Comparison of ENCODE assay signal across 17 cellular contexts in the genomic region with DNA sequence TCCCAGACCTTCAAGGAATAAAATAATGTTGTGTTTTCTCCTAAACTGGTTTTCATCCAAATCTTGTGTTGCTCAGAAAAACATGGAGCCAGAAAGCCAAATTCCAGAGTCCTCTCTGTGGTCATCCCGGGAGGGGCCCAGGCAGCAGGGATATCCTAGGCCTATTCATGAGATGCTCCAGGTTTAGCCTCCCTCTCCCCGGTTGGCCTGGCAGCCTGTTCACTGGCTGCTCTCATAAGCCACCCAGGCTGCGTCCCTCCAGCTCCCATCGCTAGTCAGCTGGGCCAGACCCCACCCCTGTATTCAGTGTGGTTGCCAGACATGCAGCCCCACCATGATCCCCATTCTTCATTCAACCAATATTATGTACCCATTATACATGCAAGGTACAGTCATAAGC.
"Had no signal": no experiment of that assay in that cellular context is flagged by ENCODE, and none has a peak within 500 bp of the region (broad histone marks: within the 10 kb centered on the region; RNA-seq: fewer than 3 reads in every experiment).

No MANE protein-coding gene starts in this region.

- H3K4me3 ChIP-seq: transverse colon had no signal

- H3K27ac ChIP-seq: transverse colon had no signal

- ATAC-seq: left lobe of liver; stimulated activated naive B cell treated with anti-CD40 and anti-IgM and Interleukin-4, amounts not matched to agents 10 μg/mL and 1 μg/mL and 100 μg/mL, for 72 hours; T-helper 17 cell had no signal

- H3K36me3 ChIP-seq: transverse colon had no signal

- H3K9me3 ChIP-seq: transverse colon had no signal

- DNase-seq: activated CD4-positive, alpha-beta memory T cell treated with anti-CD3 and anti-CD28 coated beads, Interleukin-2, amount 10 ng/mL, durations not matched to agents 7 days and 5 days; activated CD4-positive, alpha-beta T cell treated with anti-CD3 and anti-CD28 coated beads, Interleukin-2, amount 10 ng/mL, durations not matched to agents 24 days and 14 days; activated effector memory CD4-positive, alpha-beta T cell treated with anti-CD3 and anti-CD28 coated beads, Interleukin-2, amount 50 U/mL, for 16 hours; activated naive CD4-positive, alpha-beta T cell treated with anti-CD3 and anti-CD28 coated beads, Interleukin-2, amount 10 ng/mL, durations not matched to agents 7 days and 5 days; amygdala; foreskin melanocyte; immature natural killer cell; nephron progenitor cell; nucleus accumbens; retina; stimulated activated CD4-positive, alpha-beta T cell treated with anti-CD3 and anti-CD28 coated beads, Interleukin-2, amount 100 ng/mL, for 48 hours; stimulated activated CD8-positive, alpha-beta memory T cell treated with anti-CD3 and anti-CD28 coated beads, Interleukin-4, amount 100 ng/mL, for 48 hours; stimulated activated naive B cell treated with anti-CD40 and anti-IgM and Interleukin-4, amounts not matched to agents 10 μg/mL and 1 μg/mL and 100 μg/mL, for 72 hours; SW 1271; T-helper 17 cell; transverse colon had no signal

- H3K27me3 ChIP-seq: transverse colon had no signal
